ENCODE assay signal across 1 cellular context in genomic region chr15:76058714-76059319, GRCh38.
TF ChIP-seq lines count a peak whose summit lies in the region.

No MANE protein-coding gene starts in this region.

TF ChIP-seq in IMR-90, 13 proteins besides CTCF, POLR2A, EP300 and RAD21:
- no peak for TF ChIP-seq RCOR1 (IDR thresholded peaks at IDR 0.05; ENCODE audit: insufficient replicate concordance, low read length)
- no peak for TF ChIP-seq USF2 (IDR thresholded peaks at IDR 0.05; ENCODE audit: low read depth, low read length)
- TF ChIP-seq BHLHE40 (IDR thresholded peaks at IDR 0.05; ENCODE audit: low read depth, low read length) = no peak
- TF ChIP-seq FOS (IDR thresholded peaks at IDR 0.05; ENCODE audit: low read depth, low read length) = no peak
- TF ChIP-seq MAZ (IDR thresholded peaks at IDR 0.05; ENCODE audit: borderline replicate concordance, low read depth, low read length) = no peak
- no peak for TF ChIP-seq RFX5 (IDR thresholded peaks at IDR 0.05; ENCODE audit: low read depth, low read length)
- TF ChIP-seq CEBPB (IDR thresholded peaks at IDR 0.05; ENCODE audit: low read depth, low read length) = no peak
- TF ChIP-seq SMC3 (IDR thresholded peaks at IDR 0.05; ENCODE audit: low read depth, low read length) = no peak
- TF ChIP-seq MAFK (IDR thresholded peaks at IDR 0.05; ENCODE audit: low read depth, low read length) = no peak
- TF ChIP-seq MXI1 (IDR thresholded peaks at IDR 0.05; ENCODE audit: borderline replicate concordance, low read depth, low read length) = no peak
- TF ChIP-seq, protein P1, sequence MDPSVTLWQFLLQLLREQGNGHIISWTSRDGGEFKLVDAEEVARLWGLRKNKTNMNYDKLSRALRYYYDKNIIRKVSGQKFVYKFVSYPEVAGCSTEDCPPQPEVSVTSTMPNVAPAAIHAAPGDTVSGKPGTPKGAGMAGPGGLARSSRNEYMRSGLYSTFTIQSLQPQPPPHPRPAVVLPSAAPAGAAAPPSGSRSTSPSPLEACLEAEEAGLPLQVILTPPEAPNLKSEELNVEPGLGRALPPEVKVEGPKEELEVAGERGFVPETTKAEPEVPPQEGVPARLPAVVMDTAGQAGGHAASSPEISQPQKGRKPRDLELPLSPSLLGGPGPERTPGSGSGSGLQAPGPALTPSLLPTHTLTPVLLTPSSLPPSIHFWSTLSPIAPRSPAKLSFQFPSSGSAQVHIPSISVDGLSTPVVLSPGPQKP (IDR thresholded peaks at IDR 0.05; ENCODE audit: borderline replicate concordance, low read depth, low read length) = no peak
- TF ChIP-seq CHD1 (IDR thresholded peaks at IDR 0.05; ENCODE audit: low read depth, low read length) = no peak
- no peak for TF ChIP-seq NFE2L2 (IDR thresholded peaks at IDR 0.05; ENCODE audit: low read depth, low read length)
